8 cellular contexts compared by ENCODE assay signal in the genomic region with DNA sequence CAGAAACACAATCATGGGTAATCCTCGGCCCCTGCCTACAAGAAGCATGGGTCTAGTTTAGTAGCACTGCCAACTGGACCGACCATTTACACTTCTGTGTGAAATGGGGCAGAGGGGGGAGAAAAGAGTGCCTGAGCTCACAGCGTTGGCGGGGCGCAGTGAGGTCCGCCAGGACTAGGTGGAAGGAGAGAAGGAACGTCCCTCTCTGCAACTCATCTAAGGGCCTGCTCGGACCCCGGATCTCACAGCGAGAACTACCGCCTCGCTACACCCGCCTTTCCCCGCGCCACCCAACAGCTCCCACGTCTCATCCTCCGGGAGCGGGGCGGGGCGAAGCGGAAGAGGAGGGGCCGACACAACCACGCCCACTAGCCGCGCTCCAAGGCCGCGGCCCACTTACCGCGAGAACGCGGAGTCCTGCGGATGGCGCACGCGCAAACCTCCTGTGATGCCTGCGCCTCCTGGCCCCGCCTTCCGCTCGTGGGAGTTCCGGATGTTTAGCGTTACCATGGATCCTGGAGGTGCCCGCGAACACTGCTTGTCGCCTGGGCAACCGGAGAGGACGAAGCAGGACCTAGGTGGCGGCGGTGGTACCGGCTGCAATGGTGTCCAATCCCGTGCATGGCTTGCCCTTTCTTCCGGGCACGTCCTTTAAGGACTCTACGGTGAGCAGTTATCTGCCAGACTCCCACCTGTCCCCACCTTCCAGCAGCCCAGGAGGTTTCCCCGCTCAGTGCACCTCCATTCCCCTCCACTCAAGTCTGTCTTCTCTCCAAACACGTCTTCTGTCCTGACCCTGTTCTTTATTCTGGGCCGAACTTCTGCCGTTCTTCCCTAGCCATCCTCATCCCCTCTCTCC. TPM values are rescaled to one million over a fixed set of nuclear protein-coding genes. Genes with fewer than 3 reads are reported as not detected.
DNase-seq lines count a peak whose midpoint lies in the region; ATAC-seq and TF ChIP-seq lines count a peak whose summit lies in the region.

A gene with protein sequence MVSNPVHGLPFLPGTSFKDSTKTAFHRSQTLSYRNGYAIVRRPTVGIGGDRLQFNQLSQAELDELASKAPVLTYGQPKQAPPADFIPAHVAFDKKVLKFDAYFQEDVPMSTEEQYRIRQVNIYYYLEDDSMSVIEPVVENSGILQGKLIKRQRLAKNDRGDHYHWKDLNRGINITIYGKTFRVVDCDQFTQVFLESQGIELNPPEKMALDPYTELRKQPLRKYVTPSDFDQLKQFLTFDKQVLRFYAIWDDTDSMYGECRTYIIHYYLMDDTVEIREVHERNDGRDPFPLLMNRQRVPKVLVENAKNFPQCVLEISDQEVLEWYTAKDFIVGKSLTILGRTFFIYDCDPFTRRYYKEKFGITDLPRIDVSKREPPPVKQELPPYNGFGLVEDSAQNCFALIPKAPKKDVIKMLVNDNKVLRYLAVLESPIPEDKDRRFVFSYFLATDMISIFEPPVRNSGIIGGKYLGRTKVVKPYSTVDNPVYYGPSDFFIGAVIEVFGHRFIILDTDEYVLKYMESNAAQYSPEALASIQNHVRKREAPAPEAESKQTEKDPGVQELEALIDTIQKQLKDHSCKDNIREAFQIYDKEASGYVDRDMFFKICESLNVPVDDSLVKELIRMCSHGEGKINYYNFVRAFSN (plus strand): TSS at position 534 of the 859 bp plus-strand sequence. CDS start 69 bp downstream, at position 603.

- POLR2A ChIA-PET in CD4-positive, alpha-beta T cell (lab: Charles Lee): interaction anchor here (0.6 to 3.1 kb wide), 10 partner anchors 20 to 157 kb away, joined by 3 to 18 read pairs (median 5); a partner anchor contains a TSS
- POLR2A ChIA-PET in activated CD4-positive, alpha-beta memory T cell treated with anti-CD3 and anti-CD28 coated beads, Interleukin-2, amount 10 ng/mL, durations not matched to agents 7 days and 5 days (lab: Charles Lee): interaction anchor here (1.6 to 5.9 kb wide), 4 partner anchors 23 to 250 kb away, joined by 5 to 29 read pairs (median 7); a partner anchor contains a TSS

- DNase-seq in CD4-positive, alpha-beta T cell: peak; percentile 95 to 98 (median 96)
- DNase-seq in NCI-H82 treated with DMSO at 0.1 percent for 48 hours (lab: John Stamatoyannopoulos, UW; ENCODE audit: unreplicated experiment): peak; percentile 95
- DNase-seq in activated CD4-positive, alpha-beta memory T cell treated with anti-CD3 and anti-CD28 coated beads, Interleukin-2, amount 10 ng/mL, durations not matched to agents 7 days and 5 days: peak; percentile 98
- DNase-seq in effector CD4-positive, alpha-beta T cell: peak; percentile 96
- peak; percentile 99 for DNase-seq in lower lobe of right lung
- peak; percentile 96 to 99 (median 98) for DNase-seq in stimulated activated CD4-positive, alpha-beta T cell treated with anti-CD3 and anti-CD28 coated beads, TNF-alpha, amount 100 ng/mL, for 24 hours (ENCODE audit: low read depth in 3 of 3)

- peak within 1 kb of the TSS; percentile 33 for H3K27ac ChIP-seq in CD4-positive, alpha-beta T cell (ENCODE audit: low read depth, low read length)
- peak within 1 kb of the TSS; percentile 76 for H3K27ac ChIP-seq in lower lobe of right lung

- ATAC-seq in CD4-positive, alpha-beta T cell (ENCODE audit: poor library complexity): peak; percentile 88
- ATAC-seq in GM19452 (IDR thresholded peaks at IDR 0.05; ENCODE audit: unreplicated experiment) (peak; percentile 91), HG03575 (IDR thresholded peaks at IDR 0.05; ENCODE audit: extremely low read depth, insufficient number of reproducible peaks, low FRiP score, unreplicated experiment) (peak; percentile 86), lower lobe of right lung (peak; percentile 98 to 99)

- no peaks in the 10 kb centered on the region for H3K9me3 Mint-ChIP-seq in CD4-positive, alpha-beta T cell
- no peaks in the 10 kb centered on the region for H3K9me3 Mint-ChIP-seq in activated CD4-positive, alpha-beta memory T cell treated with anti-CD3 and anti-CD28 coated beads, Interleukin-2, amount 10 ng/mL, durations not matched to agents 7 days and 5 days

- intact Hi-C loops in CD4-positive, alpha-beta T cell (cut with DNase I, micrococcal nuclease): loop anchor here (1.0 to 10.0 kb wide), 10 partner anchors 97 to 1375 kb away; a partner anchor contains a TSS
- intact Hi-C loops in lower lobe of right lung (cut with DNase I): no loop called here

- TF ChIP-seq CTCF in CD4-positive, alpha-beta T cell (IDR thresholded peaks at IDR 0.05): no peak
- TF ChIP-seq CTCF in lower lobe of right lung (IDR thresholded peaks at IDR 0.05): no peak

- no peak within 1 kb of the TSS for H3K27ac Mint-ChIP-seq in CD4-positive, alpha-beta T cell
- H3K27ac Mint-ChIP-seq in activated CD4-positive, alpha-beta memory T cell treated with anti-CD3 and anti-CD28 coated beads, Interleukin-2, amount 10 ng/mL, durations not matched to agents 7 days and 5 days: peak within 1 kb of the TSS; percentile 33

- peaks cover 7% of the 10 kb centered on the region for H3K36me3 ChIP-seq in lower lobe of right lung

- peaks cover 7% of the 10 kb centered on the region for H3K4me1 ChIP-seq in lower lobe of right lung

- H3K4me3 ChIP-seq in lower lobe of right lung: peak within 1 kb of the TSS; percentile 83

- H3K27me3 ChIP-seq in CD4-positive, alpha-beta T cell (ENCODE audit: control insufficient read depth, insufficient read depth, low read length): no peaks in the 10 kb centered on the region
- H3K27me3 ChIP-seq in lower lobe of right lung (ENCODE audit: low read depth): no peaks in the 10 kb centered on the region

- no peaks in the 10 kb centered on the region for H3K9me3 ChIP-seq in CD4-positive, alpha-beta T cell (ENCODE audit: control insufficient read depth, low read length)
- no peaks in the 10 kb centered on the region for H3K9me3 ChIP-seq in lower lobe of right lung

- CTCF ChIA-PET in CD4-positive, alpha-beta T cell (lab: Charles Lee): interaction anchor here (1.0 to 2.7 kb wide), 4 partner anchors 12 to 156 kb away, joined by 5 to 14 read pairs (median 7); a partner anchor contains a TSS
- CTCF ChIA-PET in activated CD4-positive, alpha-beta memory T cell treated with anti-CD3 and anti-CD28 coated beads, Interleukin-2, amount 10 ng/mL, durations not matched to agents 7 days and 5 days (lab: Charles Lee): interaction anchor here (0.8 to 5.0 kb wide), 10 partner anchors 10 to 242 kb away, joined by 3 to 33 read pairs (median 6); a partner anchor contains a TSS

- H3K4me1 Mint-ChIP-seq in CD4-positive, alpha-beta T cell (ENCODE audit: low read depth): peaks cover 19% of the 10 kb centered on the region
- peaks cover 20% of the 10 kb centered on the region for H3K4me1 Mint-ChIP-seq in activated CD4-positive, alpha-beta memory T cell treated with anti-CD3 and anti-CD28 coated beads, Interleukin-2, amount 10 ng/mL, durations not matched to agents 7 days and 5 days

- H3K36me3 Mint-ChIP-seq in CD4-positive, alpha-beta T cell (ENCODE audit: low read depth): no peaks in the 10 kb centered on the region
- H3K36me3 Mint-ChIP-seq in activated CD4-positive, alpha-beta memory T cell treated with anti-CD3 and anti-CD28 coated beads, Interleukin-2, amount 10 ng/mL, durations not matched to agents 7 days and 5 days (ENCODE audit: low read depth): no peaks in the 10 kb centered on the region

- no peaks in the 10 kb centered on the region for H3K27me3 Mint-ChIP-seq in CD4-positive, alpha-beta T cell
- peaks cover 6% of the 10 kb centered on the region for H3K27me3 Mint-ChIP-seq in activated CD4-positive, alpha-beta memory T cell treated with anti-CD3 and anti-CD28 coated beads, Interleukin-2, amount 10 ng/mL, durations not matched to agents 7 days and 5 days

- H3K4me3 Mint-ChIP-seq in CD4-positive, alpha-beta T cell: no peak within 1 kb of the TSS
- H3K4me3 Mint-ChIP-seq in activated CD4-positive, alpha-beta memory T cell treated with anti-CD3 and anti-CD28 coated beads, Interleukin-2, amount 10 ng/mL, durations not matched to agents 7 days and 5 days: no peak within 1 kb of the TSS

RNA-seq across cellular contexts. Expression of the gene that starts here (rescaled TPM):
- total RNA-seq in CD4-positive, alpha-beta T cell: 1 to 10 TPM; 3.4 to 4.8 TPM
- 1 to 10 TPM; 1.6 to 3.4 TPM for total RNA-seq in activated CD4-positive, alpha-beta memory T cell treated with anti-CD3 and anti-CD28 coated beads, Interleukin-2, amount 10 ng/mL, durations not matched to agents 7 days and 5 days
- total RNA-seq in lower lobe of right lung: 42.2 TPM

Comparison
In these comparisons a context has a peak if more than half of its experiments do, and no peak if none do; other contexts are left out.
1. Peak in every context shown above with its lines: DNase-seq, ATAC-seq, H3K4me3 ChIP-seq and H3K27ac ChIP-seq.